In genomic region chr20:19993937-19994667, GRCh38 we compare ENCODE assay signal across 9 cellular contexts. TPM values are rescaled to one million over a fixed set of nuclear protein-coding genes. Genes with fewer than 3 reads are reported as not detected.
DNase-seq lines count a peak whose midpoint lies in the region; ATAC-seq and TF ChIP-seq lines count a peak whose summit lies in the region.
"Had no signal": no experiment of that assay in that cellular context is flagged by ENCODE, and none has a peak within 500 bp of the region (broad histone marks: within the 10 kb centered on the region; RNA-seq: fewer than 3 reads in every experiment).

No MANE protein-coding gene starts in this region.

- TF ChIP-seq CTCF in foreskin keratinocyte (conservative IDR thresholded peaks at IDR 0.05) = no peak

- H3K9ac ChIP-seq in rectal smooth muscle tissue (ENCODE audit: low read length) = no peak overlapping the region

- no peaks in the 10 kb centered on the region for H3K36me3 Mint-ChIP-seq in stimulated activated memory B cell treated with anti-CD40 and anti-IgM and Interleukin-4, amounts not matched to agents 10 μg/mL and 1 μg/mL and 100 μg/mL, for 72 hours
- H3K36me3 Mint-ChIP-seq in T-cell = no peaks in the 10 kb centered on the region

- H3K27ac ChIP-seq in foreskin keratinocyte = peak overlapping the region; percentile 95
- peak overlapping the region; percentile 75 for H3K27ac ChIP-seq in rectal smooth muscle tissue (ENCODE audit: low read depth, low read length)

- H3K27ac Mint-ChIP-seq in stimulated activated memory B cell treated with anti-CD40 and anti-IgM and Interleukin-4, amounts not matched to agents 10 μg/mL and 1 μg/mL and 100 μg/mL, for 72 hours = no peak overlapping the region
- no peak overlapping the region for H3K27ac Mint-ChIP-seq in T-cell

- H3K4me3 ChIP-seq in rectal smooth muscle tissue (ENCODE audit: low read length) = no peak overlapping the region

- CTCF ChIA-PET in T-cell (lab: Charles Lee) = interaction anchor here (0.5 to 1.4 kb wide), 3 partner anchors 51 to 1233 kb away, joined by 3 to 6 read pairs (median 4); no protein-coding TSS in a partner anchor

- POLR2A ChIA-PET in T-cell (lab: Charles Lee) = no interaction called here

- peaks cover 13% of the 10 kb centered on the region for H3K36me3 ChIP-seq in rectal smooth muscle tissue (ENCODE audit: control insufficient read depth, insufficient read depth, low read length)

- H3K4me1 Mint-ChIP-seq in stimulated activated memory B cell treated with anti-CD40 and anti-IgM and Interleukin-4, amounts not matched to agents 10 μg/mL and 1 μg/mL and 100 μg/mL, for 72 hours = no peaks in the 10 kb centered on the region
- H3K4me1 Mint-ChIP-seq in T-cell = no peaks in the 10 kb centered on the region

- no peak overlapping the region for H3K4me3 Mint-ChIP-seq in stimulated activated memory B cell treated with anti-CD40 and anti-IgM and Interleukin-4, amounts not matched to agents 10 μg/mL and 1 μg/mL and 100 μg/mL, for 72 hours
- no peak overlapping the region for H3K4me3 Mint-ChIP-seq in T-cell

- DNase-seq in EH (ENCODE audit: low read depth) (peak; percentile 69), foreskin keratinocyte (peak; percentile 90 to 94), UCSD-AML1 (lab: John Stamatoyannopoulos, UW; ENCODE audit: unreplicated experiment) (no peak), T-cell (no peak)
- no peak for DNase-seq in activated CD8-positive, alpha-beta memory T cell treated with anti-CD3 and anti-CD28 coated beads for 24 hours

- H3K27me3 Mint-ChIP-seq in stimulated activated memory B cell treated with anti-CD40 and anti-IgM and Interleukin-4, amounts not matched to agents 10 μg/mL and 1 μg/mL and 100 μg/mL, for 72 hours = peaks cover 2% of the 10 kb centered on the region
- peaks cover 6 to 8% of the 10 kb centered on the region in 2 donors for H3K27me3 Mint-ChIP-seq in T-cell

- no peaks in the 10 kb centered on the region for H3K27me3 ChIP-seq in foreskin keratinocyte
- H3K27me3 ChIP-seq in rectal smooth muscle tissue (ENCODE audit: control insufficient read depth, insufficient read depth, low read length) = no peaks in the 10 kb centered on the region

- H3K4me1 ChIP-seq in foreskin keratinocyte (peaks cover 40% of the 10 kb centered on the region), rectal smooth muscle tissue (ENCODE audit: control insufficient read depth, insufficient read depth, low read length) (peaks cover 33% of the 10 kb centered on the region)

- H3K9me3 Mint-ChIP-seq in stimulated activated memory B cell treated with anti-CD40 and anti-IgM and Interleukin-4, amounts not matched to agents 10 μg/mL and 1 μg/mL and 100 μg/mL, for 72 hours = no peaks in the 10 kb centered on the region
- H3K9me3 Mint-ChIP-seq in T-cell = no peaks in the 10 kb centered on the region

- peak; percentile 51 for ATAC-seq in SK-N-SH treated with all-trans-retinoic acid at 6 μM for 48 hours
- peak; percentile 77 for ATAC-seq in foreskin keratinocyte
- no peak for ATAC-seq in stimulated activated memory B cell treated with anti-CD40 and anti-IgM and Interleukin-4, amounts not matched to agents 10 μg/mL and 1 μg/mL and 100 μg/mL, for 72 hours
- ATAC-seq in T-cell (replicated peaks in 1 of 4) = no peak

TF ChIP-seq in SK-N-SH treated with all-trans-retinoic acid at 6 μM for 48 hours, 23 proteins besides CTCF, POLR2A, EP300 and RAD21:
- TF ChIP-seq ISL1 (CRISPR knock-in tag; IDR thresholded peaks at IDR 0.05) (0 out of 2 replicates have a peak, but pooled peaks have one; percentile 15), ZNF8 (CRISPR knock-in tag; IDR thresholded peaks at IDR 0.05) (no peak)

RNA-seq across cellular contexts. Expression of gene NAA20, which starts 23.1 kb away (rescaled TPM):
- total RNA-seq in foreskin keratinocyte (110 and 118 TPM in 2 replicates), T-cell (10 to 100 TPM; 21.7 to 35.6 (median 35.0) TPM)
- 134 and 141 TPM in 2 replicates for polyA plus RNA-seq in foreskin keratinocyte

RNA-seq across cellular contexts. Expression of gene CRNKL1, which starts 58.2 kb away (rescaled TPM):
- total RNA-seq in foreskin keratinocyte (19.6 and 22.9 TPM in 2 replicates), T-cell (10 to 100 TPM; 17.8 to 27.0 (median 24.8) TPM)
- polyA plus RNA-seq in foreskin keratinocyte = 18.6 and 20.9 TPM in 2 replicates

RNA-seq across cellular contexts. Expression of gene CFAP61, which starts 58.2 kb away (rescaled TPM):
- not detected in 2 replicates for total RNA-seq in foreskin keratinocyte
- polyA plus RNA-seq in foreskin keratinocyte = 0.03 TPM in 1 of 2 replicates, not detected in the other
- total RNA-seq in T-cell = not detected
- total RNA-seq: omental fat pad had no signal

Comparison
In these comparisons a context has a peak if more than half of its experiments do, and no peak if none do; other contexts are left out.
1. DNase-seq: peak in EH (single experiment) and foreskin keratinocyte (2 of 2); none in UCSD-AML1 (single experiment), activated CD8-positive, alpha-beta memory T cell treated with anti-CD3 and anti-CD28 coated beads for 24 hours (single experiment) and T-cell (0 of 34).
2. ATAC-seq: peak in SK-N-SH treated with all-trans-retinoic acid at 6 μM for 48 hours (single experiment) and foreskin keratinocyte (single experiment); none in stimulated activated memory B cell treated with anti-CD40 and anti-IgM and Interleukin-4, amounts not matched to agents 10 μg/mL and 1 μg/mL and 100 μg/mL, for 72 hours (single experiment) and T-cell (0 of 4).